ENCODE assay signal across 1 cellular context in the genomic region with DNA sequence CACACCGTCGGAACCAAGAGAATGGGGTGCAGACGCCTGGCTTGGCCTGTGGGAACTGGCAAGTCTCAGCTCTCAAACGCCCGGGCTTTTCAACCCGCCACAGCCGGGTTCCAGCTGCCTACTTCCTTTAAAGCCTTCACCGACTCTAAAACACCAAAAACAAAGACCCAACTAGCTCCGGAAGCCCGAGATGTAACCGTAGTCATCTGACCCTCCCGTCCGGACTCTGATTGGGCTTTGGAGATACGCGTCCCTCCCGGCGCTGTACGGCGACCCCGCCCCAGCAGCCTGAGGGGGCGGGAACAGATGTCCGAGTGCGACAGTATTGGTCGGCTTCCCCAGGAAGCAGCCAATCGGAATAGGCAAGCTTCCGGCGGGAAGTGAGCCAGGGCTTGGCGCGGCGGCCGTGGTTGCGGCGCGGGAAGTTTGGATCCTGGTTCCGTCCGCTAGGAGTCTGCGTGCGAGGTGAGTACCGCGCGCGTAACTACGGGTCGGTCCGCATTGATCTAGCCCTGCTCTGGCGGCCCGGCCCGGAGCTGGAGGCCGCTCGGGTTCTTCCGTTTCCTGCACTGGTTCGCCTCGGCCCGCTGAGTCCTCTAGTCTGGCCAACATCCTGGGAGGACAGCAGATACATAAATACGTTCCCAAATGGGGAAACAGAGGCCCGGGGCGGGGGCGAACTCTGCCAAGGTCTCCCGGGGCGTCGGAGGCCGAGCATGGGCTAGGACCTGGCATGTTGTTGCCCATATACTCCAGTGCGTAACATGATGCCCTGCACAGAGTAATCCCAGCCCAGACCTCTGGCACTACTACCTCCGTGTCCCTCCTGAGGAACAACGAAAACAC.
TF ChIP-seq lines count a peak whose summit lies in the region.

A gene (plus strand): TSS at position 371 of the 846 bp plus-strand sequence. CDS start 30,047 bp downstream, outside the sequence.

TF ChIP-seq in HEK293, 187 proteins besides CTCF, POLR2A, EP300 and RAD21 (continued from another document and continues in another):
- TF ChIP-seq, protein P1, sequence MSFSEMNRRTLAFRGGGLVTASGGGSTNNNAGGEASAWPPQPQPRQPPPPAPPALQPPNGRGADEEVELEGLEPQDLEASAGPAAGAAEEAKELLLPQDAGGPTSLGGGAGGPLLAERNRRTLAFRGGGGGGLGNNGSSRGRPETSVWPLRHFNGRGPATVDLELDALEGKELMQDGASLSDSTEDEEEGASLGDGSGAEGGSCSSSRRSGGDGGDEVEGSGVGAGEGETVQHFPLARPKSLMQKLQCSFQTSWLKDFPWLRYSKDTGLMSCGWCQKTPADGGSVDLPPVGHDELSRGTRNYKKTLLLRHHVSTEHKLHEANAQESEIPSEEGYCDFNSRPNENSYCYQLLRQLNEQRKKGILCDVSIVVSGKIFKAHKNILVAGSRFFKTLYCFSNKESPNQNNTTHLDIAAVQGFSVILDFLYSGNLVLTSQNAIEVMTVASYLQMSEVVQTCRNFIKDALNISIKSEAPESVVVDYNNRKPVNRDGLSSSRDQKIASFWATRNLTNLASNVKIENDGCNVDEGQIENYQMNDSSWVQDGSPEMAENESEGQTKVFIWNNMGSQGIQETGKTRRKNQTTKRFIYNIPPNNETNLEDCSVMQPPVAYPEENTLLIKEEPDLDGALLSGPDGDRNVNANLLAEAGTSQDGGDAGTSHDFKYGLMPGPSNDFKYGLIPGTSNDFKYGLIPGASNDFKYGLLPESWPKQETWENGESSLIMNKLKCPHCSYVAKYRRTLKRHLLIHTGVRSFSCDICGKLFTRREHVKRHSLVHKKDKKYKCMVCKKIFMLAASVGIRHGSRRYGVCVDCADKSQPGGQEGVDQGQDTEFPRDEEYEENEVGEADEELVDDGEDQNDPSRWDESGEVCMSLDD (tag by site-specific recombination; IDR thresholded peaks at IDR 0.05): 0 out of 2 replicates have a peak, but pooled peaks have one; percentile 24
- no peak for TF ChIP-seq ZNF521 (tag by site-specific recombination; IDR thresholded peaks at IDR 0.05)
- no peak for TF ChIP-seq ZNF426 (tag by site-specific recombination; IDR thresholded peaks at IDR 0.05)
- no peak for TF ChIP-seq ZNF311 (tag by site-specific recombination; IDR thresholded peaks at IDR 0.05; ENCODE audit: borderline replicate concordance)
- TF ChIP-seq, protein P2, sequence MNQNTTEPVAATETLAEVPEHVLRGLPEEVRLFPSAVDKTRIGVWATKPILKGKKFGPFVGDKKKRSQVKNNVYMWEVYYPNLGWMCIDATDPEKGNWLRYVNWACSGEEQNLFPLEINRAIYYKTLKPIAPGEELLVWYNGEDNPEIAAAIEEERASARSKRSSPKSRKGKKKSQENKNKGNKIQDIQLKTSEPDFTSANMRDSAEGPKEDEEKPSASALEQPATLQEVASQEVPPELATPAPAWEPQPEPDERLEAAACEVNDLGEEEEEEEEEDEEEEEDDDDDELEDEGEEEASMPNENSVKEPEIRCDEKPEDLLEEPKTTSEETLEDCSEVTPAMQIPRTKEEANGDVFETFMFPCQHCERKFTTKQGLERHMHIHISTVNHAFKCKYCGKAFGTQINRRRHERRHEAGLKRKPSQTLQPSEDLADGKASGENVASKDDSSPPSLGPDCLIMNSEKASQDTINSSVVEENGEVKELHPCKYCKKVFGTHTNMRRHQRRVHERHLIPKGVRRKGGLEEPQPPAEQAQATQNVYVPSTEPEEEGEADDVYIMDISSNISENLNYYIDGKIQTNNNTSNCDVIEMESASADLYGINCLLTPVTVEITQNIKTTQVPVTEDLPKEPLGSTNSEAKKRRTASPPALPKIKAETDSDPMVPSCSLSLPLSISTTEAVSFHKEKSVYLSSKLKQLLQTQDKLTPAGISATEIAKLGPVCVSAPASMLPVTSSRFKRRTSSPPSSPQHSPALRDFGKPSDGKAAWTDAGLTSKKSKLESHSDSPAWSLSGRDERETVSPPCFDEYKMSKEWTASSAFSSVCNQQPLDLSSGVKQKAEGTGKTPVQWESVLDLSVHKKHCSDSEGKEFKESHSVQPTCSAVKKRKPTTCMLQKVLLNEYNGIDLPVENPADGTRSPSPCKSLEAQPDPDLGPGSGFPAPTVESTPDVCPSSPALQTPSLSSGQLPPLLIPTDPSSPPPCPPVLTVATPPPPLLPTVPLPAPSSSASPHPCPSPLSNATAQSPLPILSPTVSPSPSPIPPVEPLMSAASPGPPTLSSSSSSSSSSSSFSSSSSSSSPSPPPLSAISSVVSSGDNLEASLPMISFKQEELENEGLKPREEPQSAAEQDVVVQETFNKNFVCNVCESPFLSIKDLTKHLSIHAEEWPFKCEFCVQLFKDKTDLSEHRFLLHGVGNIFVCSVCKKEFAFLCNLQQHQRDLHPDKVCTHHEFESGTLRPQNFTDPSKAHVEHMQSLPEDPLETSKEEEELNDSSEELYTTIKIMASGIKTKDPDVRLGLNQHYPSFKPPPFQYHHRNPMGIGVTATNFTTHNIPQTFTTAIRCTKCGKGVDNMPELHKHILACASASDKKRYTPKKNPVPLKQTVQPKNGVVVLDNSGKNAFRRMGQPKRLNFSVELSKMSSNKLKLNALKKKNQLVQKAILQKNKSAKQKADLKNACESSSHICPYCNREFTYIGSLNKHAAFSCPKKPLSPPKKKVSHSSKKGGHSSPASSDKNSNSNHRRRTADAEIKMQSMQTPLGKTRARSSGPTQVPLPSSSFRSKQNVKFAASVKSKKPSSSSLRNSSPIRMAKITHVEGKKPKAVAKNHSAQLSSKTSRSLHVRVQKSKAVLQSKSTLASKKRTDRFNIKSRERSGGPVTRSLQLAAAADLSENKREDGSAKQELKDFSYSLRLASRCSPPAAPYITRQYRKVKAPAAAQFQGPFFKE (tag by site-specific recombination; IDR thresholded peaks at IDR 0.05; ENCODE audit: borderline replicate concordance): no peak
- TF ChIP-seq, protein P3, sequence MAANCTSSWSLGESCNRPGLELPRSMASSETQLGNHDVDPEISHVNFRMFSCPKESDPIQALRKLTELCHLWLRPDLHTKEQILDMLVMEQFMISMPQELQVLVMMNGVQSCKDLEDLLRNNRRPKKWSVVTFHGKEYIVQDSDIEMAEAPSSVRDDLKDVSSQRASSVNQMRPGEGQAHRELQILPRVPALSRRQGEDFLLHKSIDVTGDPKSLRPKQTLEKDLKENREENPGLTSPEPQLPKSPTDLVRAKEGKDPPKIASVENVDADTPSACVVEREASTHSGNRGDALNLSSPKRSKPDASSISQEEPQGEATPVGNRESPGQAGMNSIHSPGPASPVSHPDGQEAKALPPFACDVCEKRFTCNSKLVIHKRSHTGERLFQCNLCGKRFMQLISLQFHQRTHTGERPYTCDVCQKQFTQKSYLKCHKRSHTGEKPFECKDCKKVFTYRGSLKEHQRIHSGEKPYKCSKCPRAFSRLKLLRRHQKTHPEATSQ (tag by site-specific recombination; IDR thresholded peaks at IDR 0.05): peak; percentile 55; the same call in 1 of the 2 replicates
- peak; percentile 63; the same call in 1 of the 2 replicates for TF ChIP-seq ZSCAN30 (tag by site-specific recombination; IDR thresholded peaks at IDR 0.05)
- TF ChIP-seq ZNF514 (tag by site-specific recombination; IDR thresholded peaks at IDR 0.05): no peak
- TF ChIP-seq ZNF768 (tag by site-specific recombination; IDR thresholded peaks at IDR 0.05): no peak
- TF ChIP-seq ZEB2 (tag by site-specific recombination; IDR thresholded peaks at IDR 0.05): peak; percentile 59; the same call in 1 of the 2 replicates
- TF ChIP-seq, protein P4, sequence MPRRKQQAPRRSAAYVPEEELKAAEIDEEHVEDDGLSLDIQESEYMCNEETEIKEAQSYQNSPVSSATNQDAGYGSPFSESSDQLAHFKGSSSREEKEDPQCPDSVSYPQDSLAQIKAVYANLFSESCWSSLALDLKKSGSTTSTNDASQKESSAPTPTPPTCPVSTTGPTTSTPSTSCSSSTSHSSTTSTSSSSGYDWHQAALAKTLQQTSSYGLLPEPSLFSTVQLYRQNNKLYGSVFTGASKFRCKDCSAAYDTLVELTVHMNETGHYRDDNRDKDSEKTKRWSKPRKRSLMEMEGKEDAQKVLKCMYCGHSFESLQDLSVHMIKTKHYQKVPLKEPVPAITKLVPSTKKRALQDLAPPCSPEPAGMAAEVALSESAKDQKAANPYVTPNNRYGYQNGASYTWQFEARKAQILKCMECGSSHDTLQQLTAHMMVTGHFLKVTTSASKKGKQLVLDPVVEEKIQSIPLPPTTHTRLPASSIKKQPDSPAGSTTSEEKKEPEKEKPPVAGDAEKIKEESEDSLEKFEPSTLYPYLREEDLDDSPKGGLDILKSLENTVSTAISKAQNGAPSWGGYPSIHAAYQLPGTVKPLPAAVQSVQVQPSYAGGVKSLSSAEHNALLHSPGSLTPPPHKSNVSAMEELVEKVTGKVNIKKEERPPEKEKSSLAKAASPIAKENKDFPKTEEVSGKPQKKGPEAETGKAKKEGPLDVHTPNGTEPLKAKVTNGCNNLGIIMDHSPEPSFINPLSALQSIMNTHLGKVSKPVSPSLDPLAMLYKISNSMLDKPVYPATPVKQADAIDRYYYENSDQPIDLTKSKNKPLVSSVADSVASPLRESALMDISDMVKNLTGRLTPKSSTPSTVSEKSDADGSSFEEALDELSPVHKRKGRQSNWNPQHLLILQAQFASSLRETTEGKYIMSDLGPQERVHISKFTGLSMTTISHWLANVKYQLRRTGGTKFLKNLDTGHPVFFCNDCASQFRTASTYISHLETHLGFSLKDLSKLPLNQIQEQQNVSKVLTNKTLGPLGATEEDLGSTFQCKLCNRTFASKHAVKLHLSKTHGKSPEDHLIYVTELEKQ (tag by site-specific recombination; IDR thresholded peaks at IDR 0.05; ENCODE audit: borderline replicate concordance): no peak
- TF ChIP-seq, protein P5, sequence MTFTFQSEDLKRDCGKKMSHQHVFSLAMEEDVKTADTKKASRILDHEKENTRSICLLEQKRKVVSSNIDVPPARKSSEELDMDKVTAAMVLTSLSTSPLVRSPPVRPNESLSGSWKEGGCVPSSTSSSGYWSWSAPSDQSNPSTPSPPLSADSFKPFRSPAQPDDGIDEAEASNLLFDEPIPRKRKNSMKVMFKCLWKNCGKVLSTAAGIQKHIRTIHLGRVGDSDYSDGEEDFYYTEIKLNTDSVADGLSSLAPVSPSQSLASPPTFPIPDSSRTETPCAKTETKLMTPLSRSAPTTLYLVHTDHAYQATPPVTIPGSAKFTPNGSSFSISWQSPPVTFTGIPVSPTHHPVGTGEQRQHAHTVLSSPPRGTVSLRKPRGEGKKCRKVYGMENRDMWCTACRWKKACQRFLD (tag by site-specific recombination; IDR thresholded peaks at IDR 0.05): no peak
- no peak for TF ChIP-seq ZNF354C (tag by site-specific recombination; IDR thresholded peaks at IDR 0.05; ENCODE audit: borderline replicate concordance, low read depth)
- TF ChIP-seq, protein P6, sequence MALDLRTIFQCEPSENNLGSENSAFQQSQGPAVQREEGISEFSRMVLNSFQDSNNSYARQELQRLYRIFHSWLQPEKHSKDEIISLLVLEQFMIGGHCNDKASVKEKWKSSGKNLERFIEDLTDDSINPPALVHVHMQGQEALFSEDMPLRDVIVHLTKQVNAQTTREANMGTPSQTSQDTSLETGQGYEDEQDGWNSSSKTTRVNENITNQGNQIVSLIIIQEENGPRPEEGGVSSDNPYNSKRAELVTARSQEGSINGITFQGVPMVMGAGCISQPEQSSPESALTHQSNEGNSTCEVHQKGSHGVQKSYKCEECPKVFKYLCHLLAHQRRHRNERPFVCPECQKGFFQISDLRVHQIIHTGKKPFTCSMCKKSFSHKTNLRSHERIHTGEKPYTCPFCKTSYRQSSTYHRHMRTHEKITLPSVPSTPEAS (tag by site-specific recombination; IDR thresholded peaks at IDR 0.05): no peak
- TF ChIP-seq, protein P7, sequence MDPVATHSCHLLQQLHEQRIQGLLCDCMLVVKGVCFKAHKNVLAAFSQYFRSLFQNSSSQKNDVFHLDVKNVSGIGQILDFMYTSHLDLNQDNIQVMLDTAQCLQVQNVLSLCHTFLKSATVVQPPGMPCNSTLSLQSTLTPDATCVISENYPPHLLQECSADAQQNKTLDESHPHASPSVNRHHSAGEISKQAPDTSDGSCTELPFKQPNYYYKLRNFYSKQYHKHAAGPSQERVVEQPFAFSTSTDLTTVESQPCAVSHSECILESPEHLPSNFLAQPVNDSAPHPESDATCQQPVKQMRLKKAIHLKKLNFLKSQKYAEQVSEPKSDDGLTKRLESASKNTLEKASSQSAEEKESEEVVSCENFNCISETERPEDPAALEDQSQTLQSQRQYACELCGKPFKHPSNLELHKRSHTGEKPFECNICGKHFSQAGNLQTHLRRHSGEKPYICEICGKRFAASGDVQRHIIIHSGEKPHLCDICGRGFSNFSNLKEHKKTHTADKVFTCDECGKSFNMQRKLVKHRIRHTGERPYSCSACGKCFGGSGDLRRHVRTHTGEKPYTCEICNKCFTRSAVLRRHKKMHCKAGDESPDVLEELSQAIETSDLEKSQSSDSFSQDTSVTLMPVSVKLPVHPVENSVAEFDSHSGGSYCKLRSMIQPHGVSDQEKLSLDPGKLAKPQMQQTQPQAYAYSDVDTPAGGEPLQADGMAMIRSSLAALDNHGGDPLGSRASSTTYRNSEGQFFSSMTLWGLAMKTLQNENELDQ (tag by site-specific recombination; IDR thresholded peaks at IDR 0.05; ENCODE audit: low read depth): no peak
- no peak for TF ChIP-seq ZNF843 (tag by site-specific recombination; IDR thresholded peaks at IDR 0.05)
- TF ChIP-seq ZBTB7A (tag by site-specific recombination; IDR thresholded peaks at IDR 0.05; ENCODE audit: low read depth): 0 out of 2 replicates have a peak, but pooled peaks have one; percentile 30
- TF ChIP-seq OSR2 (tag by site-specific recombination; IDR thresholded peaks at IDR 0.05): peak; percentile 97
- TF ChIP-seq, protein P8, sequence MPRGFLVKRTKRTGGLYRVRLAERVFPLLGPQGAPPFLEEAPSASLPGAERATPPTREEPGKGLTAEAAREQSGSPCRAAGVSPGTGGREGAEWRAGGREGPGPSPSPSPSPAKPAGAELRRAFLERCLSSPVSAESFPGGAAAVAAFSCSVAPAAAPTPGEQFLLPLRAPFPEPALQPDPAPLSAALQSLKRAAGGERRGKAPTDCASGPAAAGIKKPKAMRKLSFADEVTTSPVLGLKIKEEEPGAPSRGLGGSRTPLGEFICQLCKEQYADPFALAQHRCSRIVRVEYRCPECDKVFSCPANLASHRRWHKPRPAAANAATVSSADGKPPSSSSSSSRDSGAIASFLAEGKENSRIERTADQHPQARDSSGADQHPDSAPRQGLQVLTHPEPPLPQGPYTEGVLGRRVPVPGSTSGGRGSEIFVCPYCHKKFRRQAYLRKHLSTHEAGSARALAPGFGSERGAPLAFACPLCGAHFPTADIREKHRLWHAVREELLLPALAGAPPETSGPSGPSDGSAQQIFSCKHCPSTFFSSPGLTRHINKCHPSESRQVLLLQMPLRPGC (tag by site-specific recombination; IDR thresholded peaks at IDR 0.05): peak; percentile 58; the same call in 1 of the 2 replicates
- no peak for TF ChIP-seq ZNF274 (IDR thresholded peaks at IDR 0.05; ENCODE audit: low read length)
- TF ChIP-seq ZNF274 (tag by site-specific recombination; IDR thresholded peaks at IDR 0.05; ENCODE audit: borderline replicate concordance): no peak
- TF ChIP-seq, protein P9, sequence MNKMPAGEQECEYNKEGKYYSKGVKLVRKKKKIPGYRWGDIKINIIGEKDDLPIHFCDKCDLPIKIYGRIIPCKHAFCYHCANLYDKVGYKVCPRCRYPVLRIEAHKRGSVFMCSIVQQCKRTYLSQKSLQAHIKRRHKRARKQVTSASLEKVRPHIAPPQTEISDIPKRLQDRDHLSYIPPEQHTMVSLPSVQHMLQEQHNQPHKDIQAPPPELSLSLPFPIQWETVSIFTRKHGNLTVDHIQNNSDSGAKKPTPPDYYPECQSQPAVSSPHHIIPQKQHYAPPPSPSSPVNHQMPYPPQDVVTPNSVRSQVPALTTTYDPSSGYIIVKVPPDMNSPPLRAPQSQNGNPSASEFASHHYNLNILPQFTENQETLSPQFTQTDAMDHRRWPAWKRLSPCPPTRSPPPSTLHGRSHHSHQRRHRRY (tag by site-specific recombination; IDR thresholded peaks at IDR 0.05): no peak
- TF ChIP-seq ZNF792 (tag by site-specific recombination; IDR thresholded peaks at IDR 0.05): no peak
- TF ChIP-seq ZXDB (tag by site-specific recombination; IDR thresholded peaks at IDR 0.05): peak; percentile 83
- TF ChIP-seq ZNF350 (tag by site-specific recombination; IDR thresholded peaks at IDR 0.05): no peak
- TF ChIP-seq ZNF791 (tag by site-specific recombination; IDR thresholded peaks at IDR 0.05): no peak
- TF ChIP-seq ZNF19 (tag by site-specific recombination; IDR thresholded peaks at IDR 0.05; ENCODE audit: low read depth): no peak
- TF ChIP-seq ZNF629 (tag by site-specific recombination; IDR thresholded peaks at IDR 0.05): peak; percentile 63
